Comparison of ENCODE assay signal across 22 cellular contexts in genomic region chr10:17248964-17249363, GRCh38.
"Had no signal": no experiment of that assay in that cellular context is flagged by ENCODE, and none has a peak within 500 bp of the region (broad histone marks: within the 10 kb centered on the region; RNA-seq: fewer than 3 reads in every experiment).

No MANE protein-coding gene starts in this region.

- H3K4me3 Mint-ChIP-seq: memory B cell; mesothelial cell of epicardium; naive thymus-derived CD4-positive, alpha-beta T cell; nephron; neural progenitor cell; stimulated activated memory B cell treated with anti-CD40 and anti-IgM and Interleukin-4, amounts not matched to agents 10 μg/mL and 1 μg/mL and 100 μg/mL, for 72 hours had no signal

- H3K36me3 Mint-ChIP-seq: neural progenitor cell; stimulated activated memory B cell treated with anti-CD40 and anti-IgM and Interleukin-4, amounts not matched to agents 10 μg/mL and 1 μg/mL and 100 μg/mL, for 72 hours had no signal

- H3K4me1 Mint-ChIP-seq: memory B cell; nephron; neural progenitor cell; stimulated activated memory B cell treated with anti-CD40 and anti-IgM and Interleukin-4, amounts not matched to agents 10 μg/mL and 1 μg/mL and 100 μg/mL, for 72 hours had no signal

- H3K4me3 ChIP-seq: coronary artery, dorsolateral prefrontal cortex, gastrocnemius medialis, lung, neural progenitor cell, sigmoid colon, testis, tibial artery, upper lobe of left lung had no signal

- H3K36me3 ChIP-seq: gastrocnemius medialis, neural progenitor cell, sigmoid colon, tibial artery, upper lobe of left lung had no signal

- H3K27me3 Mint-ChIP-seq: progenitor cell of endocrine pancreas had no signal

- H3K4me1 ChIP-seq: gastrocnemius medialis, neural progenitor cell, parathyroid adenoma, sigmoid colon, testis, upper lobe of left lung had no signal

- ATAC-seq: gastrocnemius medialis; left lobe of liver; stimulated activated memory B cell treated with anti-CD40 and anti-IgM and Interleukin-4, amounts not matched to agents 10 μg/mL and 1 μg/mL and 100 μg/mL, for 72 hours; stimulated activated naive CD8-positive, alpha-beta T cell treated with anti-CD3 and anti-CD28 coated beads, Interleukin-15, Interleukin-2, amounts not matched to agents 100 U/mL and 50 U/mL, for 24 hours had no signal

- H3K9me3 ChIP-seq: gastrocnemius medialis, sigmoid colon, testis, tibial artery, upper lobe of left lung had no signal

- H3K27ac ChIP-seq: coronary artery, dorsolateral prefrontal cortex, gastrocnemius medialis, neural progenitor cell, parathyroid adenoma, sigmoid colon, testis, tibial artery, upper lobe of left lung had no signal

- H3K27ac Mint-ChIP-seq: memory B cell; mesothelial cell of epicardium; naive thymus-derived CD4-positive, alpha-beta T cell; nephron; neural progenitor cell; progenitor cell of endocrine pancreas; stimulated activated memory B cell treated with anti-CD40 and anti-IgM and Interleukin-4, amounts not matched to agents 10 μg/mL and 1 μg/mL and 100 μg/mL, for 72 hours had no signal

- DNase-seq: dorsolateral prefrontal cortex; effector CD4-positive, alpha-beta T cell; gastrocnemius medialis; head of caudate nucleus; sigmoid colon; stimulated activated CD4-positive, alpha-beta T cell treated with anti-CD3 and anti-CD28 coated beads, Interleukin-4, amount 100 ng/mL, for 4 hours; stimulated activated naive CD8-positive, alpha-beta T cell treated with anti-CD3 and anti-CD28 coated beads, Interleukin-15, Interleukin-2, amounts not matched to agents 100 U/mL and 50 U/mL, for 24 hours; substantia nigra; testis; tibial artery; upper lobe of left lung had no signal

- H3K27me3 ChIP-seq: gastrocnemius medialis, neural progenitor cell, sigmoid colon, testis, tibial artery, upper lobe of left lung had no signal
